1 cellular context compared by ENCODE assay signal in the genomic region with DNA sequence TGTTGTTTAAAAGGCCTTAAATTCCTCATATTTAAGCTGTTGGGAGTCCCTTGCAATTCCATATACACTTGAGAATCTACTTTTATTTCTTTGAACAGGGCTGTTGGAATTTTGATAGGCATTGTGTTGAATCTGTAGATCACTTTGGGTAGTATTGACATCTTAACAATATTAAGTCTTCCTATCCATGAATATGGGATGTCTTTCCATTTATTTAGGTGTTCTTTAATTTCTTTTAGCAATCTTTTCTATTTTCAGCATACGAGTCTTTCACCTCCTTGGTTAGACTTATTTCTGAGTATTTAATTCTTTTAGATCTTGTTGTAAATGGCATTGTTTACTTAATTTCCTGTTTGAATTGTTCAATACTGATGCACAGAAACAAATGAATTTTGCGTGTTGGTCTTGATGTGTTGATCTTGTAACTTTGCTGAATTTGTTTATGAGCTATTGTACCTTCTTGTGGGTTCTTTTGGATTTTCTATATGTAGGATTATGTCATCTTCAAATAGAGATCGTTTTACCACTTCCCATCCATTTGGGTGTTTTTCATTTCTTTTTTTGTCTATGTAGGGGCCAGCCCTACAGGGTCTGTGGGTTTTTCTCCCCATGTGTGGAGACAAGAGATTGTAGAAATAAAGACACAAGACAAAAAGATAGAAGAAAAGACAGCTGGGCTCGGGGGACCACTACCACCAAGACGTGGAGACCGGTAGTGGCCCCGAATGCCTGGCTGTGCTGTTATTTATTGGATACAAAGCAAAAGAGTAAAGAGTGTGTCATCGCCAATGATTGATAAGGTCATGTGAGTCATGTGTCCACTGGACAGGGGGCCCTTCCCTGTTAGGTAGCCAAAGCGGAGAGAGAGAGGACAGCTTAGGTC.
TF ChIP-seq lines count a peak whose summit lies in the region.

No MANE protein-coding gene starts in this region.

TF ChIP-seq in GM12878, 131 proteins besides CTCF, POLR2A, EP300 and RAD21:
- peak; percentile 48 for TF ChIP-seq NFIC (IDR thresholded peaks at IDR 0.05; ENCODE audit: low read depth, low read length)
- TF ChIP-seq MTA3 (IDR thresholded peaks at IDR 0.05; ENCODE audit: borderline replicate concordance, low read length): 0 out of 2 replicates have a peak, but pooled peaks have one; percentile 30
- TF ChIP-seq ZBTB4 (CRISPR knock-in tag; IDR thresholded peaks at IDR 0.05): no peak
- peak; percentile 75; the same call in 1 of the 2 replicates for TF ChIP-seq RUNX3 (IDR thresholded peaks at IDR 0.05; ENCODE audit: low read length)
- peak; percentile 19; the same call in 1 of the 2 replicates for TF ChIP-seq ZBED1 (IDR thresholded peaks at IDR 0.05; ENCODE audit: borderline replicate concordance)
- TF ChIP-seq MEF2A (IDR thresholded peaks at IDR 0.05; ENCODE audit: insufficient read depth, low read depth, low read length): 0 out of 2 replicates have a peak, but pooled peaks have one; percentile 12
- TF ChIP-seq, protein P1, sequence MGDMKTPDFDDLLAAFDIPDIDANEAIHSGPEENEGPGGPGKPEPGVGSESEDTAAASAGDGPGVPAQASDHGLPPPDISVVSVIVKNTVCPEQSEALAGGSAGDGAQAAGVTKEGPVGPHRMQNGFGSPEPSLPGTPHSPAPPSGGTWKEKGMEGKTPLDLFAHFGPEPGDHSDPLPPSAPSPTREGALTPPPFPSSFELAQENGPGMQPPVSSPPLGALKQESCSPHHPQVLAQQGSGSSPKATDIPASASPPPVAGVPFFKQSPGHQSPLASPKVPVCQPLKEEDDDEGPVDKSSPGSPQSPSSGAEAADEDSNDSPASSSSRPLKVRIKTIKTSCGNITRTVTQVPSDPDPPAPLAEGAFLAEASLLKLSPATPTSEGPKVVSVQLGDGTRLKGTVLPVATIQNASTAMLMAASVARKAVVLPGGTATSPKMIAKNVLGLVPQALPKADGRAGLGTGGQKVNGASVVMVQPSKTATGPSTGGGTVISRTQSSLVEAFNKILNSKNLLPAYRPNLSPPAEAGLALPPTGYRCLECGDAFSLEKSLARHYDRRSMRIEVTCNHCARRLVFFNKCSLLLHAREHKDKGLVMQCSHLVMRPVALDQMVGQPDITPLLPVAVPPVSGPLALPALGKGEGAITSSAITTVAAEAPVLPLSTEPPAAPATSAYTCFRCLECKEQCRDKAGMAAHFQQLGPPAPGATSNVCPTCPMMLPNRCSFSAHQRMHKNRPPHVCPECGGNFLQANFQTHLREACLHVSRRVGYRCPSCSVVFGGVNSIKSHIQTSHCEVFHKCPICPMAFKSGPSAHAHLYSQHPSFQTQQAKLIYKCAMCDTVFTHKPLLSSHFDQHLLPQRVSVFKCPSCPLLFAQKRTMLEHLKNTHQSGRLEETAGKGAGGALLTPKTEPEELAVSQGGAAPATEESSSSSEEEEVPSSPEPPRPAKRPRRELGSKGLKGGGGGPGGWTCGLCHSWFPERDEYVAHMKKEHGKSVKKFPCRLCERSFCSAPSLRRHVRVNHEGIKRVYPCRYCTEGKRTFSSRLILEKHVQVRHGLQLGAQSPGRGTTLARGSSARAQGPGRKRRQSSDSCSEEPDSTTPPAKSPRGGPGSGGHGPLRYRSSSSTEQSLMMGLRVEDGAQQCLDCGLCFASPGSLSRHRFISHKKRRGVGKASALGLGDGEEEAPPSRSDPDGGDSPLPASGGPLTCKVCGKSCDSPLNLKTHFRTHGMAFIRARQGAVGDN (IDR thresholded peaks at IDR 0.05): no peak
- no peak for TF ChIP-seq IRF4 (IDR thresholded peaks at IDR 0.05; ENCODE audit: low read depth, low read length)
- TF ChIP-seq TCF7 (IDR thresholded peaks at IDR 0.05; ENCODE audit: borderline replicate concordance): peak; percentile 82
- peak; percentile 14; the same call in 1 of the 2 replicates for TF ChIP-seq ATF7 (IDR thresholded peaks at IDR 0.05; ENCODE audit: low read depth)
- TF ChIP-seq, protein P2, sequence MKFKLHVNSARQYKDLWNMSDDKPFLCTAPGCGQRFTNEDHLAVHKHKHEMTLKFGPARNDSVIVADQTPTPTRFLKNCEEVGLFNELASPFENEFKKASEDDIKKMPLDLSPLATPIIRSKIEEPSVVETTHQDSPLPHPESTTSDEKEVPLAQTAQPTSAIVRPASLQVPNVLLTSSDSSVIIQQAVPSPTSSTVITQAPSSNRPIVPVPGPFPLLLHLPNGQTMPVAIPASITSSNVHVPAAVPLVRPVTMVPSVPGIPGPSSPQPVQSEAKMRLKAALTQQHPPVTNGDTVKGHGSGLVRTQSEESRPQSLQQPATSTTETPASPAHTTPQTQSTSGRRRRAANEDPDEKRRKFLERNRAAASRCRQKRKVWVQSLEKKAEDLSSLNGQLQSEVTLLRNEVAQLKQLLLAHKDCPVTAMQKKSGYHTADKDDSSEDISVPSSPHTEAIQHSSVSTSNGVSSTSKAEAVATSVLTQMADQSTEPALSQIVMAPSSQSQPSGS (IDR thresholded peaks at IDR 0.05; ENCODE audit: low read length): peak; percentile 53
